Comparison of ENCODE assay signal across 1 cellular context in the genomic region with DNA sequence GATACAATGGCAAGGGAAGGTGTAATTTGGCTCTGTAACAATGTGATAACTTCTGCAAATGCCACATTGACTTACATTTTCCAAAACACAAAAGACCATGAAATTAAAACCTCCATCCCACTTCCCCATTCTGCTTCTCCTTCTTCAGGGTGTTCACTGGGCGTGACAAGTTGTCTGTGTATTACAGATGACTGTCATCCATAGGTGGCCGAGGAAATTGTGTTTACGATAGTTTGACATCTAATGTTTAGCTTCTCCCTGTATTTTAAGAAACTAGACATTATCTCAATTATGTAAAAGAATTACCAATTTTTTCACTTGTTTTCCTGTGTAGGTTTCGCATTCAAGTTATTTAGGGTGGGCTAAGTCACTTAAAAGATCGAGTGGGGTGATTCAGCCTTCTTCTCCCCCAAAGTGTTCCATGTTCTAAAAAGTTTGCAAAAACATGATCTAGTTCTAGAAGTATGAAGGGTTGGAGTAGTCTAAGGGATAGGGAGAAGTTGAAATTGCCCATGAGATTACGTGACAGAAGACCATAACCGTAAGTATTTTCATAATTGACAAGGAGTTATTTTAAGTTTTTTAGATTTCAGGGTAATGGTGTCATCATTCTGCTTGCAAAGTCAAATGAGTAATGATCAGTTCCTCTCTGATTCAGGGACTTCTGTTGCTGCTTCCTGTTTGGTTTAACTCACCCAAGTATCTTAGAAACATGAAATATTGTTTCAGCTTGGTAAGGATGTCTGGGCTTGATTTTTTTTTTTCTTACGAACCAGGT.
TF ChIP-seq lines count a peak whose summit lies in the region.

No MANE protein-coding gene starts in this region.

TF ChIP-seq in K562, 482 proteins besides CTCF, POLR2A, EP300 and RAD21 (continued from another document):
- TF ChIP-seq, protein P1, sequence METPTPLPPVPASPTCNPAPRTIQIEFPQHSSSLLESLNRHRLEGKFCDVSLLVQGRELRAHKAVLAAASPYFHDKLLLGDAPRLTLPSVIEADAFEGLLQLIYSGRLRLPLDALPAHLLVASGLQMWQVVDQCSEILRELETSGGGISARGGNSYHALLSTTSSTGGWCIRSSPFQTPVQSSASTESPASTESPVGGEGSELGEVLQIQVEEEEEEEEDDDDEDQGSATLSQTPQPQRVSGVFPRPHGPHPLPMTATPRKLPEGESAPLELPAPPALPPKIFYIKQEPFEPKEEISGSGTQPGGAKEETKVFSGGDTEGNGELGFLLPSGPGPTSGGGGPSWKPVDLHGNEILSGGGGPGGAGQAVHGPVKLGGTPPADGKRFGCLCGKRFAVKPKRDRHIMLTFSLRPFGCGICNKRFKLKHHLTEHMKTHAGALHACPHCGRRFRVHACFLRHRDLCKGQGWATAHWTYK (CRISPR knock-in tag; IDR thresholded peaks at IDR 0.05) = no peak
- no peak for TF ChIP-seq ZNF239 (CRISPR knock-in tag; IDR thresholded peaks at IDR 0.05)
- no peak for TF ChIP-seq CEBPG (CRISPR knock-in tag; IDR thresholded peaks at IDR 0.05)
- TF ChIP-seq CEBPG (tag; conservative IDR thresholded peaks at IDR 0.05 in 1 of 2, IDR thresholded peaks at IDR 0.05 in 1 of 2) = peak in 1 of 2 experiments; percentile 85; a peak in 2 of 4 replicates
- peak; percentile 2 for TF ChIP-seq MEIS2 (IDR thresholded peaks at IDR 0.05; ENCODE audit: partially characterized antibody)
